Comparison of ENCODE assay signal across 8 cellular contexts in the genomic region with DNA sequence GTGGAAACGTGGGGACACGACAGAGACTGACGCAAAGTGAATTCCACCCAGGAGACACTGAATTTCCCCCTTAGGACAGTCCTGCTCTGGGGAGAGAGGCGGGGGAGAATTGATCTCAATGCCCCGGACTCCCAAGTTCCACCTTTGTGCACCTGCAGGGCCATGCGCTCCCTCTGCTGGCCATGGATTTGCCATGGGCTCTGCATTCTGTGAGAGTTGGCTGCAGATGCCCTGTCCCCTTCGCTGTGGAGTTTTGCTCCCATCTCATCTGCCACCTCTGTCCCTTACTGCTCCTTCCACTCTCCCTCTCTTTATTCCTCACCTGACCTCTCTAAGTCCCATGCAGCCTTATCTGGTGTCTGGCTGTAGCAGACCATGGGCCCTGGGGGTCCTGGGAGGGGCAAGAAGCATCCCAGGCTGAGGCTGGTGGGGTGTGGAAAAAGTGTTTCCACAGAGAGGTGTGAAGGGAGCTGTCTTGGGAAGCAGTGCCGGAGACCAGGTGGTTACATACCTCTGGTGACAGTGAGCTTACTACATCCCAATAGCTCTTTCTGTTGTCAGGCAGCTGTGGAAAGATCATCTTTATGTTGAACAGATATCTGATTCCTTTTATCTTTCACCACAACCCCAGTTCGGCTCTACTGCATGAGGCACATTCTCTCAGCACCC. TPM values are rescaled to one million over a fixed set of nuclear protein-coding genes. Genes with fewer than 3 reads are reported as not detected.
A peak's percentile ranks its signal among the peaks of the same experiment; 100 is the strongest.
DNase-seq lines count a peak whose midpoint lies in the region; TF ChIP-seq lines count a peak whose summit lies in the region.

No MANE protein-coding gene starts in this region.

- no peaks in the 10 kb centered on the region for H3K9me3 Mint-ChIP-seq in progenitor cell of endocrine pancreas (ENCODE audit: low read depth)

- no peak overlapping the region for H3K4me3 Mint-ChIP-seq in progenitor cell of endocrine pancreas (ENCODE audit: low read depth)

- peak; percentile 67 for TF ChIP-seq CTCF in progenitor cell of endocrine pancreas (IDR thresholded peaks at IDR 0.05; ENCODE audit: unreplicated experiment)

- H3K36me3 Mint-ChIP-seq in progenitor cell of endocrine pancreas (ENCODE audit: insufficient read depth), result no peaks in the 10 kb centered on the region

- no peak overlapping the region for H3K27ac Mint-ChIP-seq in progenitor cell of endocrine pancreas

- peak; percentile 9 for DNase-seq in SIG-M5 treated with dmso at 0.1 percent for 504 hours (lab: John Stamatoyannopoulos, UW; ENCODE audit: unreplicated experiment)
- DNase-seq in SIG-M5 (lab: John Stamatoyannopoulos, UW), result no peak
- peak; percentile 72 for DNase-seq in NCI-H82 (lab: John Stamatoyannopoulos, UW)
- peak; percentile 67 for DNase-seq in ecto neural progenitor cell (ENCODE audit: low spot score)
- peak; percentile 47 for DNase-seq in progenitor cell of endocrine pancreas (ENCODE audit: low spot score, unreplicated experiment)
- DNase-seq in kidney glomerular epithelial cell (lab: John Stamatoyannopoulos, UW), result no peak
- DNase-seq in OCI-M2 (lab: John Stamatoyannopoulos, UW; ENCODE audit: unreplicated experiment), result no peak
- DNase-seq in NCI-H446 (lab: John Stamatoyannopoulos, UW), result no peak

- peaks cover 52% of the 10 kb centered on the region for H3K27me3 Mint-ChIP-seq in progenitor cell of endocrine pancreas

- peaks cover 3% of the 10 kb centered on the region for H3K4me1 Mint-ChIP-seq in progenitor cell of endocrine pancreas (ENCODE audit: low read depth)

RNA-seq across cellular contexts. Expression of gene GHRHR, which starts 14.3 kb away (rescaled TPM):
- total RNA-seq in progenitor cell of endocrine pancreas, result not detected in 2 replicates

Comparison
In these comparisons a context has a peak if more than half of its experiments do, and no peak if none do; other contexts are left out.
1. DNase-seq: peak in SIG-M5 treated with dmso at 0.1 percent for 504 hours (single experiment), NCI-H82 (single experiment), ecto neural progenitor cell (single experiment) and progenitor cell of endocrine pancreas (single experiment); none in SIG-M5 (single experiment), kidney glomerular epithelial cell (single experiment), OCI-M2 (single experiment) and NCI-H446 (0 of 2).